Comparison of ENCODE assay signal across 26 cellular contexts in genomic region chr6:120779441-120779840, GRCh38.
DNase-seq lines count a peak whose midpoint lies in the region; ATAC-seq, FAIRE-seq and TF ChIP-seq lines count a peak whose summit lies in the region.
"Had no signal": no experiment of that assay in that cellular context is flagged by ENCODE, and none has a peak within 500 bp of the region (broad histone marks: within the 10 kb centered on the region; RNA-seq: fewer than 3 reads in every experiment).

No MANE protein-coding gene starts in this region.

- H3K9me3 ChIP-seq in kidney (ENCODE audit: control insufficient read depth in 1 of 2, low read length in 2 of 2) (peaks cover 0 to 7% of the 10 kb centered on the region in 2 donors), spleen (peaks cover 0 to 25% (median 6%) of the 10 kb centered on the region in 8 donors), upper lobe of right lung (no peaks in the 10 kb centered on the region)
- H3K9me3 ChIP-seq: A549, BE2C had no signal

- peaks cover 9% of the 10 kb centered on the region for H3K9me3 Mint-ChIP-seq in chondrocyte (ENCODE audit: low read depth)

- DNase-seq in chondrocyte (ENCODE audit: low spot score) (peak; percentile 59), kidney (peak; percentile 46), spleen (peak; percentile 44), upper lobe of right lung (peak; percentile 46), hippocampal formation (lab: John Stamatoyannopoulos, UW) (no peak), NCI-H226 (no peak)
- no peak for DNase-seq in activated CD4-positive, alpha-beta T cell treated with anti-CD3 and anti-CD28 coated beads, Interleukin-2, amount 50 U/mL, for 1 hour
- DNase-seq: 8988T; ACHN; AML-193; BE2C; CD4-positive, alpha-beta T cell; CD8-positive, alpha-beta memory T cell; DMS 273 treated with DMSO at 0.1 percent for 48 hours; DMS79; EL; GDM1; H9 had no signal

- no peak for TF ChIP-seq POLR2A in spleen (IDR thresholded peaks at IDR 0.05)

- H3K4me1 ChIP-seq in kidney (ENCODE audit: control insufficient read depth in 1 of 2, insufficient read depth in 1 of 2, low read depth in 1 of 2, low read length in 2 of 2) (no peaks in the 10 kb centered on the region), spleen (no peaks in the 10 kb centered on the region), upper lobe of right lung (no peaks in the 10 kb centered on the region)
- H3K4me1 ChIP-seq: A549, BE2C had no signal

- H3K4me3 ChIP-seq in kidney (ENCODE audit: low read length in 2 of 2) (no peak overlapping the region), spleen (no peak overlapping the region), upper lobe of right lung (no peak overlapping the region)
- H3K4me3 ChIP-seq: A549; BLaER1 treated with 17β-estradiol and CSF1 and Interleukin-3, amounts not matched to agents 10 nM and 100 nM; GM12878; GM23338 had no signal

- no peak overlapping the region for H3K9ac ChIP-seq in kidney (ENCODE audit: low read length in 2 of 2)
- H3K9ac ChIP-seq: BLaER1 treated with 17β-estradiol and CSF1 and Interleukin-3, amounts not matched to agents 10 nM and 100 nM had no signal

- H3K4me1 Mint-ChIP-seq in chondrocyte (ENCODE audit: low read depth) = no peaks in the 10 kb centered on the region
- H3K4me1 Mint-ChIP-seq: CD14-positive monocyte; CD8-positive, alpha-beta memory T cell; GM23338; H9 had no signal

- FAIRE-seq in kidney (lab: Jason Lieb, UNC) = no peak
- FAIRE-seq: A549, D721Med, GM12878, GM19239 had no signal

- H3K36me3 Mint-ChIP-seq in chondrocyte (ENCODE audit: low read depth) = no peaks in the 10 kb centered on the region
- H3K36me3 Mint-ChIP-seq: CD14-positive monocyte; CD8-positive, alpha-beta memory T cell had no signal

- H3K27ac ChIP-seq in kidney (ENCODE audit: low read depth in 2 of 2, low read length in 2 of 2) = no peak overlapping the region
- H3K27ac ChIP-seq in spleen = no peak overlapping the region
- H3K27ac ChIP-seq in upper lobe of right lung = no peak overlapping the region
- H3K27ac ChIP-seq: A549; BLaER1 treated with 17β-estradiol and CSF1 and Interleukin-3, amounts not matched to agents 10 nM and 100 nM had no signal

- intact Hi-C loops in kidney (cut with DNase I) (no loop called here), spleen (cut with DNase I; ENCODE audit: low total_unique reads) (no loop called here), upper lobe of right lung (cut with DNase I) (no loop called here)

- H3K27me3 ChIP-seq in spleen (replicated peaks in 1 of 7) (no peaks in the 10 kb centered on the region), upper lobe of right lung (no peaks in the 10 kb centered on the region)
- H3K27me3 ChIP-seq: BE2C; BLaER1 treated with 17β-estradiol and CSF1 and Interleukin-3, amounts not matched to agents 10 nM and 100 nM had no signal

- H3K36me3 ChIP-seq in kidney (ENCODE audit: control insufficient read depth in 1 of 2, insufficient read depth in 2 of 2, low read length in 2 of 2) (no peaks in the 10 kb centered on the region), spleen (no peaks in the 10 kb centered on the region), upper lobe of right lung (no peaks in the 10 kb centered on the region)
- H3K36me3 ChIP-seq: BE2C; BLaER1 treated with 17β-estradiol and CSF1 and Interleukin-3, amounts not matched to agents 10 nM and 100 nM had no signal

- no peaks in the 10 kb centered on the region for H3K27me3 Mint-ChIP-seq in chondrocyte (ENCODE audit: low read depth)
- H3K27me3 Mint-ChIP-seq: CD4-positive, alpha-beta T cell; CD8-positive, alpha-beta memory T cell had no signal

- no peak overlapping the region for H3K4me3 Mint-ChIP-seq in chondrocyte (ENCODE audit: unreplicated experiment)
- H3K4me3 Mint-ChIP-seq: CD14-positive monocyte; CD4-positive, alpha-beta T cell; CD8-positive, alpha-beta memory T cell; GM23338; H9 had no signal

- 81 to 98% (median 85%) methylated on average over 4 of the region's 4 CpGs for WGBS in spleen, 5 donors

- H3K27ac Mint-ChIP-seq in chondrocyte (ENCODE audit: unreplicated experiment) = no peak overlapping the region
- H3K27ac Mint-ChIP-seq: CD14-positive monocyte; CD4-positive, alpha-beta T cell; GM23338; H9 had no signal

- no peak for TF ChIP-seq CTCF in chondrocyte (IDR thresholded peaks at IDR 0.05)
- TF ChIP-seq CTCF in kidney (IDR thresholded peaks at IDR 0.05; ENCODE audit: borderline replicate concordance, extremely low read depth, insufficient read depth) = no peak
- TF ChIP-seq CTCF in spleen (IDR thresholded peaks at IDR 0.05 in 8 of 11, conservative IDR thresholded peaks at IDR 0.05 in 3 of 11) = no peak
- no peak for TF ChIP-seq CTCF in upper lobe of right lung (IDR thresholded peaks at IDR 0.05)

- peak; percentile 31 for ATAC-seq in upper lobe of right lung
- ATAC-seq: A549, GM12878, GM23338, HCT116 had no signal

Comparison
In these comparisons a context has a peak if more than half of its experiments do, and no peak if none do; other contexts are left out.
1. DNase-seq: peak in chondrocyte (single experiment), kidney (single experiment), spleen (single experiment) and upper lobe of right lung (single experiment); none in activated CD4-positive, alpha-beta T cell treated with anti-CD3 and anti-CD28 coated beads, Interleukin-2, amount 50 U/mL, for 1 hour (single experiment), hippocampal formation (0 of 2) and NCI-H226 (single experiment).